In genomic region chr1:19765623-19766022, GRCh38 we compare ENCODE assay signal across 8 cellular contexts. TPM values are rescaled to one million over a fixed set of nuclear protein-coding genes. Genes with fewer than 3 reads are reported as not detected.
DNase-seq lines count a peak whose midpoint lies in the region; ATAC-seq and TF ChIP-seq lines count a peak whose summit lies in the region.

No MANE protein-coding gene starts in this region.

- CTCF ChIA-PET in HCT116 (lab: Charles Lee), result interaction anchor here (1.0 kb wide), 1 partner anchor 50 kb away, joined by 3 read pairs; no protein-coding TSS in a partner anchor

- no peak for TF ChIP-seq POLR2A in HCT116 (IDR thresholded peaks at IDR 0.05; ENCODE audit: borderline replicate concordance, extremely low read depth, insufficient read depth, insufficient read length)
- no peak for TF ChIP-seq POLR2A in tibial nerve (IDR thresholded peaks at IDR 0.05)

- H3K4me1 ChIP-seq in HCT116 (ENCODE audit: control insufficient read depth in 1 of 2, insufficient read depth in 2 of 2, low read length in 2 of 2), result peaks cover 15 to 25% of the 10 kb centered on the region in 2 experiments
- H3K4me1 ChIP-seq in tibial nerve, result peaks cover 0 to 9% (median 3%) of the 10 kb centered on the region in 4 donors

- DNase-seq in HCT116 (ENCODE audit: low read depth, low spot score) (peak; percentile 54), fibroblast of villous mesenchyme (ENCODE audit: low read depth) (peak; percentile 74), coronary artery (ENCODE audit: low spot score) (no peak), tibial nerve (ENCODE audit: low spot score in 2 of 2) (no peak), D341Med (ENCODE audit: low spot score) (no peak)
- peak; percentile 74 for DNase-seq in activated CD4-positive, alpha-beta T cell treated with anti-CD3 and anti-CD28 coated beads for 48 hours
- DNase-seq in stimulated activated CD4-positive, alpha-beta T cell treated with anti-CD3 and anti-CD28 coated beads, Interleukin-2, amount 100 ng/mL, for 24 hours, result peak; percentile 47 to 48

- H4K20me1 ChIP-seq in HCT116 (ENCODE audit: insufficient read depth), result no peaks in the 10 kb centered on the region

- POLR2A ChIA-PET in HCT116 (lab: Charles Lee), result no interaction called here

- H3K9me3 ChIP-seq in HCT116 (ENCODE audit: control insufficient read depth in 1 of 2, insufficient read depth in 1 of 2, low read depth in 1 of 2, low read length in 2 of 2) (no peaks in the 10 kb centered on the region), tibial nerve (no peaks in the 10 kb centered on the region)

- BruUV-seq in HCT116 (replicated peaks; lab: Mats Ljungman, UMichigan), result no TSS peak

- H2AFZ ChIP-seq in HCT116 (ENCODE audit: low read depth, low read length, poor library complexity, severe bottlenecking), result peak overlapping the region; percentile 62

- no peak; the same call in 1 of the 2 replicates for TF ChIP-seq RAD21 in HCT116 (IDR thresholded peaks at IDR 0.05; ENCODE audit: low read depth)

- 44 to 47% methylated on average over 10 of the region's 10 CpGs for WGBS in tibial nerve, 2 donors

- no peaks in the 10 kb centered on the region for H3K27me3 ChIP-seq in HCT116 (ENCODE audit: insufficient read depth, low read length)
- no peaks in the 10 kb centered on the region for H3K27me3 ChIP-seq in tibial nerve

- no peaks in the 10 kb centered on the region for H3K79me2 ChIP-seq in HCT116 (ENCODE audit: insufficient read depth, low read length)

- H3K4me3 ChIP-seq in HCT116 (replicated peaks in 1 of 2; ENCODE audit: low read depth in 1 of 2, low read length in 2 of 2), result peak overlapping the region in 1 of 2 experiments; percentile 16; a peak in 1 of 4 replicates
- H3K4me3 ChIP-seq in fibroblast of villous mesenchyme (ENCODE audit: low read depth, low read length), result no peak overlapping the region
- no peak overlapping the region for H3K4me3 ChIP-seq in coronary artery
- no peak overlapping the region for H3K4me3 ChIP-seq in tibial nerve

- H3K27ac ChIP-seq in HCT116 (ENCODE audit: low read depth, low read length) (peak overlapping the region; percentile 47; the same call in 1 of the 2 replicates), coronary artery (no peak overlapping the region), tibial nerve (no peak overlapping the region)

- no peaks in the 10 kb centered on the region for H3K36me3 ChIP-seq in HCT116 (ENCODE audit: control insufficient read depth in 1 of 2, insufficient read depth in 2 of 2, low read length in 2 of 2)
- peaks cover 0 to 32% (median 0%) of the 10 kb centered on the region in 3 donors for H3K36me3 ChIP-seq in tibial nerve

- intact Hi-C loops in HCT116 (cut with micrococcal nuclease), result no loop called here

- H3K4me2 ChIP-seq in HCT116 (ENCODE audit: low read length), result peak overlapping the region; percentile 71

- H3K9ac ChIP-seq in HCT116 (ENCODE audit: low read length), result peak overlapping the region; percentile 31; the same call in 1 of the 2 replicates

- TF ChIP-seq EP300 in tibial nerve (IDR thresholded peaks at IDR 0.05), result no peak

- no peaks in the 10 kb centered on the region; the same call in 1 of the 2 replicates for H3K9me2 ChIP-seq in HCT116 (ENCODE audit: insufficient read depth)

- RAD21 ChIA-PET in HCT116 (lab: Charles Lee; ENCODE audit: low non-redundant PET in 1 of 2, low total read pairs in 2 of 2, uncharacterized antibody in 2 of 2, unreplicated experiment in 2 of 2), result no interaction called here

- no peak for TF ChIP-seq CTCF in HCT116 (IDR thresholded peaks at IDR 0.05 in 2 of 3, conservative IDR thresholded peaks at IDR 0.05 in 1 of 3; ENCODE audit: borderline replicate concordance in 1 of 3, insufficient read depth in 1 of 3, low read depth in 2 of 3, low read length in 2 of 3)
- TF ChIP-seq CTCF in fibroblast of villous mesenchyme (IDR thresholded peaks at IDR 0.05; ENCODE audit: insufficient read depth, low read depth, low read length), result no peak
- no peak for TF ChIP-seq CTCF in coronary artery (IDR thresholded peaks at IDR 0.05)
- no peak for TF ChIP-seq CTCF in tibial nerve (IDR thresholded peaks at IDR 0.05)

- peak; percentile 78 for ATAC-seq in HCT116
- no peak for ATAC-seq in GM18909 (IDR thresholded peaks at IDR 0.05; ENCODE audit: poor library complexity, unreplicated experiment)

TF ChIP-seq in HCT116, 20 proteins besides CTCF, POLR2A, EP300 and RAD21:
- TF ChIP-seq ELF1 (IDR thresholded peaks at IDR 0.05; ENCODE audit: borderline replicate concordance, low read depth) (no peak; the same call in 1 of the 2 replicates), CBX3 (IDR thresholded peaks at IDR 0.05; ENCODE audit: low read depth) (peak; percentile 66; the same call in 1 of the 2 replicates), FOSL1 (IDR thresholded peaks at IDR 0.05; ENCODE audit: low read depth) (peak; percentile 65), ZBTB33 (IDR thresholded peaks at IDR 0.05; ENCODE audit: extremely low read depth, insufficient replicate concordance, low read length) (no peak), SP1 (IDR thresholded peaks at IDR 0.05; ENCODE audit: low read depth) (peak; percentile 65), YY1 (IDR thresholded peaks at IDR 0.05; ENCODE audit: extremely low read depth, insufficient replicate concordance, low read depth, low read length) (peak; percentile 76), MAX (IDR thresholded peaks at IDR 0.05) (peak; percentile 16; the same call in 1 of the 2 replicates), POLR2AphosphoS5 (IDR thresholded peaks at IDR 0.05; ENCODE audit: low read depth, low read length) (peak; percentile 13; the same call in 1 of the 2 replicates), EGR1 (IDR thresholded peaks at IDR 0.05; ENCODE audit: low read depth) (no peak), JUND (IDR thresholded peaks at IDR 0.05) (no peak; the same call in 1 of the 2 replicates)
TF ChIP-seq in HCT116: peak in this region for 6.

RNA-seq across cellular contexts. Expression of gene TMCO4, which starts 34.1 kb away (rescaled TPM):
- total RNA-seq in HCT116 (2021; ENCODE audit: unreplicated experiment) (12.7 TPM), fibroblast of villous mesenchyme (20.7 and 20.9 TPM in 2 replicates), tibial nerve (10 to 100 TPM; 19.3 to 37.5 (median 29.3) TPM)
- polyA plus RNA-seq in HCT116 (2012), result 13.1 and 13.8 TPM in 2 replicates

RNA-seq across cellular contexts. Expression of gene RNF186, which starts 49.5 kb away (rescaled TPM):
- total RNA-seq in HCT116 (2021; ENCODE audit: unreplicated experiment) (not detected), fibroblast of villous mesenchyme (not detected in 2 replicates), tibial nerve (not detected)
- not detected in 2 replicates for polyA plus RNA-seq in HCT116 (2012)

Comparison
In these comparisons a context has a peak if more than half of its experiments do, and no peak if none do; other contexts are left out.
1. DNase-seq: peak in HCT116 (single experiment), activated CD4-positive, alpha-beta T cell treated with anti-CD3 and anti-CD28 coated beads for 48 hours (single experiment), fibroblast of villous mesenchyme (single experiment) and stimulated activated CD4-positive, alpha-beta T cell treated with anti-CD3 and anti-CD28 coated beads, Interleukin-2, amount 100 ng/mL, for 24 hours (2 of 2); none in coronary artery (single experiment), tibial nerve (0 of 2) and D341Med (single experiment).